In genomic region chr9:3856592-3856991, GRCh38 we compare ENCODE assay signal across 32 cellular contexts.
A peak's percentile ranks its signal among the peaks of the same experiment; 100 is the strongest.
DNase-seq lines count a peak whose midpoint lies in the region; ATAC-seq and TF ChIP-seq lines count a peak whose summit lies in the region.
"Had no signal": no experiment of that assay in that cellular context is flagged by ENCODE, and none has a peak within 500 bp of the region (broad histone marks: within the 10 kb centered on the region; RNA-seq: fewer than 3 reads in every experiment).

No MANE protein-coding gene starts in this region.

- no peak overlapping the region for H3K27ac ChIP-seq in brain microvascular endothelial cell
- H3K27ac ChIP-seq: breast epithelium, left lung, neutrophil, sigmoid colon, SK-N-MC, uterus had no signal

- no peak for TF ChIP-seq POLR2A in NB4 (IDR thresholded peaks at IDR 0.05; ENCODE audit: extremely low read depth, insufficient read length)

- H3K36me3 Mint-ChIP-seq in nephron progenitor cell (ENCODE audit: low read depth), result no peaks in the 10 kb centered on the region
- no peaks in the 10 kb centered on the region for H3K36me3 Mint-ChIP-seq in stimulated activated effector memory CD8-positive, alpha-beta T cell treated with anti-CD3 and anti-CD28 coated beads, Interleukin-12 subunit alpha, Interleukin-12 subunit beta, amount 100 ng/mL, for 72 hours
- H3K36me3 Mint-ChIP-seq: activated naive CD8-positive, alpha-beta T cell treated with anti-CD3 and anti-CD28 coated beads, Interleukin-2, amount 10 ng/mL, durations not matched to agents 7 days and 5 days had no signal

- in situ Hi-C loops in HAP-1 (cut with MboI; ENCODE audit: low sequenced_read_pairs), result no loop called here
- in situ Hi-C loops in brain microvascular endothelial cell (cut with HindIII; ENCODE audit: low pct_ligation_motif_present, low sequenced_read_pairs), result no loop called here

- peak; percentile 38 to 43 for DNase-seq in HAP-1 (ENCODE audit: low spot score in 2 of 2)
- DNase-seq in NB4 (ENCODE audit: low read depth), result peak; percentile 62
- peak; percentile 46 for DNase-seq in brain microvascular endothelial cell
- DNase-seq in nephron progenitor cell, result no peak
- no peak for DNase-seq in stimulated activated effector memory CD8-positive, alpha-beta T cell treated with anti-CD3 and anti-CD28 coated beads, Interleukin-12 subunit alpha, Interleukin-12 subunit beta, amount 100 ng/mL, for 72 hours (ENCODE audit: low spot score in 2 of 2)
- no peak for DNase-seq in Ammon's horn (ENCODE audit: low spot score)
- DNase-seq in DMS153 (lab: John Stamatoyannopoulos, UW), result no peak
- DNase-seq: activated CD4-positive, alpha-beta T cell treated with anti-CD3 and anti-CD28 coated beads for 1 hour; activated effector memory CD4-positive, alpha-beta T cell treated with anti-CD3 and anti-CD28 coated beads, Interleukin-2, amount 50 U/mL, for 16 hours; activated naive CD8-positive, alpha-beta T cell treated with anti-CD3 and anti-CD28 coated beads, Interleukin-2, amount 10 ng/mL, durations not matched to agents 7 days and 5 days; activated T-cell treated with anti-CD3 and anti-CD28 coated beads, Interleukin-2, amount 50 U/mL, for 1 hour; C1 segment of cervical spinal cord; COR-L47; cortex of kidney; effector memory CD8-positive, alpha-beta T cell; erythroblast; foreskin melanocyte; HCEC 1CT; Karpas-422; mesenchymal stem cell; NCI-H1048; NCI-H1694; NCI-H2227 treated with DMSO at 0.1 percent for 48 hours; sigmoid colon; stimulated activated naive CD8-positive, alpha-beta T cell treated with anti-CD3 and anti-CD28 coated beads, Interleukin-15, Interleukin-2, amounts not matched to agents 100 U/mL and 50 U/mL, for 24 hours; uterus had no signal

- H3K27me3 ChIP-seq in HAP-1 (ENCODE audit: low read depth) (no peaks in the 10 kb centered on the region), brain microvascular endothelial cell (replicated peaks) (no peaks in the 10 kb centered on the region)
- H3K27me3 ChIP-seq: breast epithelium, left lung, sigmoid colon, uterus had no signal

- no peak for TF ChIP-seq CTCF in NB4 (IDR thresholded peaks at IDR 0.05; ENCODE audit: low read depth, low read length)
- TF ChIP-seq CTCF in brain microvascular endothelial cell (IDR thresholded peaks at IDR 0.05; ENCODE audit: low read depth, low read length, missing control alignments), result no peak
- TF ChIP-seq CTCF in nephron progenitor cell (IDR thresholded peaks at IDR 0.05), result no peak

- peaks cover 8% of the 10 kb centered on the region for H3K9me3 Mint-ChIP-seq in nephron progenitor cell
- H3K9me3 Mint-ChIP-seq in stimulated activated effector memory CD8-positive, alpha-beta T cell treated with anti-CD3 and anti-CD28 coated beads, Interleukin-12 subunit alpha, Interleukin-12 subunit beta, amount 100 ng/mL, for 72 hours, result no peaks in the 10 kb centered on the region
- H3K9me3 Mint-ChIP-seq: activated naive CD8-positive, alpha-beta T cell treated with anti-CD3 and anti-CD28 coated beads, Interleukin-2, amount 10 ng/mL, durations not matched to agents 7 days and 5 days; effector memory CD8-positive, alpha-beta T cell; T-helper 1 cell treated with Interleukin-12 subunit alpha and Interleukin-12 subunit beta and Interleukin-4 antibody, amounts not matched to agents 30 μg/mL and 1 μg/mL, for 36 hours had no signal

- H3K4me1 ChIP-seq in HAP-1, result peaks cover 12% of the 10 kb centered on the region
- H3K4me1 ChIP-seq: breast epithelium, left lung, sigmoid colon, uterus had no signal

- no peaks in the 10 kb centered on the region for H3K9me3 ChIP-seq in HAP-1
- H3K9me3 ChIP-seq: breast epithelium, left lung, neutrophil, sigmoid colon, uterus had no signal

- no peak overlapping the region for H3K4me3 Mint-ChIP-seq in nephron progenitor cell
- H3K4me3 Mint-ChIP-seq in stimulated activated effector memory CD8-positive, alpha-beta T cell treated with anti-CD3 and anti-CD28 coated beads, Interleukin-12 subunit alpha, Interleukin-12 subunit beta, amount 100 ng/mL, for 72 hours, result no peak overlapping the region
- H3K4me3 Mint-ChIP-seq: activated naive CD8-positive, alpha-beta T cell treated with anti-CD3 and anti-CD28 coated beads, Interleukin-2, amount 10 ng/mL, durations not matched to agents 7 days and 5 days; effector memory CD8-positive, alpha-beta T cell; T-helper 1 cell treated with Interleukin-12 subunit alpha and Interleukin-12 subunit beta and Interleukin-4 antibody, amounts not matched to agents 30 μg/mL and 1 μg/mL, for 36 hours had no signal

- H3K36me3 ChIP-seq in HAP-1 (replicated peaks), result no peaks in the 10 kb centered on the region
- H3K36me3 ChIP-seq in brain microvascular endothelial cell (replicated peaks), result peaks cover 5% of the 10 kb centered on the region
- H3K36me3 ChIP-seq: breast epithelium, neutrophil, sigmoid colon, uterus had no signal

- no peaks in the 10 kb centered on the region for H3K27me3 Mint-ChIP-seq in nephron progenitor cell (ENCODE audit: low read depth, poor library complexity)
- H3K27me3 Mint-ChIP-seq: activated naive CD8-positive, alpha-beta T cell treated with anti-CD3 and anti-CD28 coated beads, Interleukin-2, amount 10 ng/mL, durations not matched to agents 7 days and 5 days had no signal

- peaks cover 43% of the 10 kb centered on the region for H3K4me1 Mint-ChIP-seq in nephron progenitor cell
- no peaks in the 10 kb centered on the region for H3K4me1 Mint-ChIP-seq in stimulated activated effector memory CD8-positive, alpha-beta T cell treated with anti-CD3 and anti-CD28 coated beads, Interleukin-12 subunit alpha, Interleukin-12 subunit beta, amount 100 ng/mL, for 72 hours
- H3K4me1 Mint-ChIP-seq: activated naive CD8-positive, alpha-beta T cell treated with anti-CD3 and anti-CD28 coated beads, Interleukin-2, amount 10 ng/mL, durations not matched to agents 7 days and 5 days had no signal

- no peak for ATAC-seq in stimulated activated effector memory CD8-positive, alpha-beta T cell treated with anti-CD3 and anti-CD28 coated beads, Interleukin-12 subunit alpha, Interleukin-12 subunit beta, amount 100 ng/mL, for 72 hours
- ATAC-seq in HG03571 (IDR thresholded peaks at IDR 0.05; ENCODE audit: unreplicated experiment), result no peak
- ATAC-seq: effector memory CD8-positive, alpha-beta T cell; left lung; stimulated activated naive CD8-positive, alpha-beta T cell treated with anti-CD3 and anti-CD28 coated beads, Interleukin-15, Interleukin-2, amounts not matched to agents 100 U/mL and 50 U/mL, for 24 hours had no signal

- H3K4me3 ChIP-seq in HAP-1 (no peak overlapping the region), NB4 (ENCODE audit: low read depth, low read length) (no peak overlapping the region), brain microvascular endothelial cell (ENCODE audit: low read depth, low read length) (no peak overlapping the region)
- H3K4me3 ChIP-seq: breast epithelium, left lung, sigmoid colon, SK-N-MC, uterus had no signal

- H3K27ac Mint-ChIP-seq in nephron progenitor cell, result peak overlapping the region; percentile 20
- no peak overlapping the region for H3K27ac Mint-ChIP-seq in stimulated activated effector memory CD8-positive, alpha-beta T cell treated with anti-CD3 and anti-CD28 coated beads, Interleukin-12 subunit alpha, Interleukin-12 subunit beta, amount 100 ng/mL, for 72 hours
- H3K27ac Mint-ChIP-seq: activated naive CD8-positive, alpha-beta T cell treated with anti-CD3 and anti-CD28 coated beads, Interleukin-2, amount 10 ng/mL, durations not matched to agents 7 days and 5 days; effector memory CD8-positive, alpha-beta T cell; T-helper 1 cell treated with Interleukin-12 subunit alpha and Interleukin-12 subunit beta and Interleukin-4 antibody, amounts not matched to agents 30 μg/mL and 1 μg/mL, for 36 hours had no signal

Comparison
In these comparisons a context has a peak if more than half of its experiments do, and no peak if none do; other contexts are left out.
1. DNase-seq: peak in HAP-1 (2 of 2), NB4 (single experiment) and brain microvascular endothelial cell (single experiment); none in nephron progenitor cell (single experiment), stimulated activated effector memory CD8-positive, alpha-beta T cell treated with anti-CD3 and anti-CD28 coated beads, Interleukin-12 subunit alpha, Interleukin-12 subunit beta, amount 100 ng/mL, for 72 hours (0 of 2), Ammon's horn (single experiment) and DMS153 (single experiment).